ENCODE assay signal across 29 cellular contexts in the genomic region with DNA sequence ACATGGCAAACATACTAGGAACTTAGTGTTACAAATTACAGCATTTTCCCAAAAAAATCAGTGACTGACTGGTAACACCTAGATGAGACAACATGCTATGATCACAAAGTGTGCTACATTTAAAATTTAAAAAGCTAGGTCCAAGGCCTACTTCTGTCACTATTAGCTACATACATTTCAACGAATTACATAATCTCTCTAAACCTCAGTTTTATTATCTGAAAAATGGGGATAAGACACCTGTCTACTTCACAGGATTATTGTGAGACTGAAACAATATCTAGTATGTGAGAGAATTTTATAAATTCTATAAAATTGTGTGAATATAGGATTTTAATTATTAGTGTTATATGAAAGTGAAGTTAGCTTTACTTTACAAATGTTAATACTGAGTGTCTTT.
"Had no signal": no experiment of that assay in that cellular context is flagged by ENCODE, and none has a peak within 500 bp of the region (broad histone marks: within the 10 kb centered on the region; RNA-seq: fewer than 3 reads in every experiment).

No MANE protein-coding gene starts in this region.

- H3K4me1 Mint-ChIP-seq: stimulated activated naive B cell treated with anti-CD40 and anti-IgM and Interleukin-4, amounts not matched to agents 10 μg/mL and 1 μg/mL and 100 μg/mL, for 72 hours had no signal

- H3K4me1 ChIP-seq: esophagus squamous epithelium, lower lobe of right lung, prostate gland, vagina had no signal

- H3K9me3 ChIP-seq: body of pancreas, esophagus squamous epithelium, lower lobe of right lung, mucosa of descending colon, pancreas, prostate gland, stomach, thyroid gland, upper lobe of left lung, vagina had no signal

- H3K27ac Mint-ChIP-seq: activated T-cell treated with anti-CD3 and anti-CD28 coated beads, Interleukin-2, amount 50 U/mL, for 72 hours; stimulated activated naive B cell treated with anti-CD40 and anti-IgM and Interleukin-4, amounts not matched to agents 10 μg/mL and 1 μg/mL and 100 μg/mL, for 72 hours; T-helper 1 cell treated with Interleukin-12 subunit alpha and Interleukin-12 subunit beta and Interleukin-4 antibody, amounts not matched to agents 30 μg/mL and 1 μg/mL, for 36 hours had no signal

- H3K27ac ChIP-seq: body of pancreas, esophagus squamous epithelium, lower lobe of right lung, pancreas, prostate gland, stomach, thyroid gland, upper lobe of left lung, vagina, VCaP had no signal

- H3K27me3 ChIP-seq: body of pancreas, esophagus squamous epithelium, pancreas, stomach, thyroid gland, upper lobe of left lung, vagina had no signal

- FAIRE-seq: TTC549 had no signal

- H3K27me3 Mint-ChIP-seq: stimulated activated naive B cell treated with anti-CD40 and anti-IgM and Interleukin-4, amounts not matched to agents 10 μg/mL and 1 μg/mL and 100 μg/mL, for 72 hours had no signal

- DNase-seq: activated CD4-positive, alpha-beta T cell treated with anti-CD3 and anti-CD28 coated beads for 4 hours; activated CD4-positive, alpha-beta T cell treated with anti-CD3 and anti-CD28 coated beads, Interleukin-2, amount 50 U/mL, for 4 hours; activated naive CD4-positive, alpha-beta T cell; activated T-cell treated with anti-CD3 and anti-CD28 coated beads for 4 hours; activated T-cell treated with anti-CD3 and anti-CD28 coated beads, Interleukin-2, amount 50 U/mL, for 72 hours; anterior cingulate cortex; body of pancreas; cortex of kidney; esophagus squamous epithelium; foreskin melanocyte; lower lobe of right lung; mucosa of descending colon; pancreas; retina; stimulated activated CD4-positive, alpha-beta T cell treated with anti-CD3 and anti-CD28 coated beads, Interleukin-15, amount 100 ng/mL, for 24 hours; stimulated activated CD4-positive, alpha-beta T cell treated with anti-CD3 and anti-CD28 coated beads, Interleukin-2, amount 100 ng/mL, for 24 hours; stimulated activated naive B cell treated with anti-CD40 and anti-IgM and Interleukin-4, amounts not matched to agents 10 μg/mL and 1 μg/mL and 100 μg/mL, for 72 hours; stomach; T-helper 9 cell; upper lobe of left lung had no signal

- H3K4me3 Mint-ChIP-seq: activated T-cell treated with anti-CD3 and anti-CD28 coated beads, Interleukin-2, amount 50 U/mL, for 72 hours; nephron; stimulated activated naive B cell treated with anti-CD40 and anti-IgM and Interleukin-4, amounts not matched to agents 10 μg/mL and 1 μg/mL and 100 μg/mL, for 72 hours; T-helper 1 cell treated with Interleukin-12 subunit alpha and Interleukin-12 subunit beta and Interleukin-4 antibody, amounts not matched to agents 30 μg/mL and 1 μg/mL, for 36 hours had no signal

- H3K4me3 ChIP-seq: body of pancreas, esophagus squamous epithelium, lower lobe of right lung, mucosa of descending colon, pancreas, prostate gland, stomach, thyroid gland, upper lobe of left lung, vagina had no signal

- H3K36me3 ChIP-seq: lower lobe of right lung, pancreas, prostate gland, thyroid gland, vagina had no signal

- H3K9me3 Mint-ChIP-seq: activated naive CD4-positive, alpha-beta T cell treated with anti-CD3 and anti-CD28 coated beads, Interleukin-2, amount 50 U/mL, for 72 hours; nephron; stimulated activated naive B cell treated with anti-CD40 and anti-IgM and Interleukin-4, amounts not matched to agents 10 μg/mL and 1 μg/mL and 100 μg/mL, for 72 hours; T-helper 1 cell treated with Interleukin-12 subunit alpha and Interleukin-12 subunit beta and Interleukin-4 antibody, amounts not matched to agents 30 μg/mL and 1 μg/mL, for 36 hours had no signal

- ATAC-seq: activated naive CD4-positive, alpha-beta T cell treated with anti-CD3 and anti-CD28 coated beads, Interleukin-2, amount 50 U/mL, for 72 hours; activated T-cell treated with anti-CD3 and anti-CD28 coated beads, Interleukin-2, amount 50 U/mL, for 72 hours; body of pancreas; left lobe of liver; lower lobe of right lung; mucosa of descending colon; pancreas; stimulated activated naive B cell treated with anti-CD40 and anti-IgM and Interleukin-4, amounts not matched to agents 10 μg/mL and 1 μg/mL and 100 μg/mL, for 72 hours had no signal
